14 cellular contexts compared by ENCODE assay signal in genomic region chr4:42148453-42148852, GRCh38. TPM values are rescaled to one million over a fixed set of nuclear protein-coding genes. Genes with fewer than 3 reads are reported as not detected.
DNase-seq lines count a peak whose midpoint lies in the region; ATAC-seq and TF ChIP-seq lines count a peak whose summit lies in the region.
"Had no signal": no experiment of that assay in that cellular context is flagged by ENCODE, and none has a peak within 500 bp of the region (broad histone marks: within the 10 kb centered on the region; RNA-seq: fewer than 3 reads in every experiment).

No MANE protein-coding gene starts in this region.

- intact Hi-C loops in gastrocnemius medialis (cut with DNase I; ENCODE audit: low total_unique reads): no loop called here

- no peak overlapping the region for H2AFZ ChIP-seq in OCI-LY3 (ENCODE audit: low read depth, low read length)

- DNase-seq in BE2C: no peak
- DNase-seq in NOMO-1 (lab: John Stamatoyannopoulos, UW; ENCODE audit: unreplicated experiment in 2 of 2): no peak
- DNase-seq in activated gamma-delta T cell treated with Interleukin-2 at 50 U/mL for 16 hours: no peak
- no peak for DNase-seq in gastrocnemius medialis
- DNase-seq: Caco-2; CD8-positive, alpha-beta memory T cell; DND-41; GDM1; IMR-90 had no signal

- TF ChIP-seq POLR2A in gastrocnemius medialis (IDR thresholded peaks at IDR 0.05): no peak

- no peak for TF ChIP-seq CTCF in BE2C (IDR thresholded peaks at IDR 0.05; ENCODE audit: low read depth, low read length)
- no peak for TF ChIP-seq CTCF in HEK293 (tag by site-specific recombination; IDR thresholded peaks at IDR 0.05)
- TF ChIP-seq CTCF in OCI-LY3 (IDR thresholded peaks at IDR 0.05; ENCODE audit: low read depth, low read length): no peak
- TF ChIP-seq CTCF in VCaP (conservative IDR thresholded peaks at IDR 0.05): no peak
- TF ChIP-seq CTCF in gastrocnemius medialis (IDR thresholded peaks at IDR 0.05 in 4 of 5, conservative IDR thresholded peaks at IDR 0.05 in 1 of 5): no peak

- no peak for ATAC-seq in gastrocnemius medialis

- peak overlapping the region; percentile 23 for H3K4me2 ChIP-seq in OCI-LY3 (ENCODE audit: low read length)

- H3K9me3 ChIP-seq in BE2C: no peaks in the 10 kb centered on the region
- H3K9me3 ChIP-seq in HEK293 (ENCODE audit: control insufficient read depth, insufficient read depth, low read depth, low read length): no peaks in the 10 kb centered on the region
- no peaks in the 10 kb centered on the region for H3K9me3 ChIP-seq in OCI-LY3 (ENCODE audit: insufficient read depth, low read length)
- no peaks in the 10 kb centered on the region for H3K9me3 ChIP-seq in gastrocnemius medialis
- H3K9me3 ChIP-seq: Caco-2 had no signal

- H3K4me3 ChIP-seq in BE2C (ENCODE audit: low read depth, low read length): peak overlapping the region; percentile 79
- H3K4me3 ChIP-seq in HEK293 (ENCODE audit: low read depth, low read length): no peak overlapping the region
- no peak overlapping the region for H3K4me3 ChIP-seq in OCI-LY3 (ENCODE audit: low read length)
- no peak overlapping the region for H3K4me3 ChIP-seq in gastrocnemius medialis

- POLR2A ChIA-PET in HEK293 (lab: Yijun Ruan, JAX): no interaction called here

- H3K36me3 ChIP-seq in BE2C (peaks cover 15% of the 10 kb centered on the region), HEK293 (ENCODE audit: control insufficient read depth in 2 of 2, insufficient read depth in 1 of 2, low read length in 2 of 2) (peaks cover 0 to 6% of the 10 kb centered on the region in 2 experiments; a peak in 1 of 3 replicates), OCI-LY3 (replicated peaks; ENCODE audit: low read depth, low read length) (peaks cover 1% of the 10 kb centered on the region), gastrocnemius medialis (no peaks in the 10 kb centered on the region)

- H3K4me1 ChIP-seq in BE2C (no peaks in the 10 kb centered on the region; the same call in 1 of the 2 replicates), HEK293 (ENCODE audit: control insufficient read depth, insufficient read depth, low read length) (no peaks in the 10 kb centered on the region; the same call in 1 of the 2 replicates), OCI-LY3 (ENCODE audit: low read length) (peaks cover 41% of the 10 kb centered on the region), gastrocnemius medialis (no peaks in the 10 kb centered on the region)
- H3K4me1 ChIP-seq: Caco-2 had no signal

- no peak overlapping the region for H3K9ac ChIP-seq in OCI-LY3 (ENCODE audit: low read length)

- peaks cover 5% of the 10 kb centered on the region for H3K79me2 ChIP-seq in OCI-LY3 (ENCODE audit: low read length)

- no peaks in the 10 kb centered on the region for H3K27me3 ChIP-seq in BE2C
- no peaks in the 10 kb centered on the region for H3K27me3 ChIP-seq in OCI-LY3 (ENCODE audit: low read depth, low read length)
- peaks cover 40 to 54% (median 43%) of the 10 kb centered on the region in 3 donors for H3K27me3 ChIP-seq in gastrocnemius medialis

- H4K20me1 ChIP-seq in OCI-LY3 (ENCODE audit: insufficient read depth, low read length): no peaks in the 10 kb centered on the region

- in situ Hi-C loops in gastrocnemius medialis (cut with MboI; ENCODE audit: low sequenced_read_pairs in 4 of 4): no loop called here

- CTCF ChIA-PET in HEK293 (lab: Yijun Ruan, JAX): no interaction called here

- H3K27ac ChIP-seq in HEK293 (ENCODE audit: extremely low read depth, low read depth, low read length) (no peak overlapping the region), OCI-LY3 (ENCODE audit: low read length) (no peak overlapping the region), VCaP (peak overlapping the region; percentile 78), gastrocnemius medialis (no peak overlapping the region)

TF ChIP-seq in HEK293, 187 proteins besides CTCF, POLR2A, EP300 and RAD21:
- TF ChIP-seq BCL11A (tag by site-specific recombination; IDR thresholded peaks at IDR 0.05; ENCODE audit: low read depth) (0 out of 2 replicates have a peak, but pooled peaks have one; percentile 43), PRDM6 (tag by site-specific recombination; IDR thresholded peaks at IDR 0.05) (peak; percentile 78), KLF10 (tag by site-specific recombination; IDR thresholded peaks at IDR 0.05) (0 out of 2 replicates have a peak, but pooled peaks have one; percentile 31), IKZF3 (tag by site-specific recombination; IDR thresholded peaks at IDR 0.05) (peak; percentile 28; the same call in 1 of the 2 replicates), PRDM4 (tag by site-specific recombination; IDR thresholded peaks at IDR 0.05) (peak; percentile 12; the same call in 1 of the 2 replicates), ZNF664 (tag by site-specific recombination; IDR thresholded peaks at IDR 0.05) (0 out of 2 replicates have a peak, but pooled peaks have one; percentile 34), ZNF843 (tag by site-specific recombination; IDR thresholded peaks at IDR 0.05) (peak; percentile 92), ZNF354C (tag by site-specific recombination; IDR thresholded peaks at IDR 0.05; ENCODE audit: borderline replicate concordance, low read depth) (no peak), SP7 (tag by site-specific recombination; IDR thresholded peaks at IDR 0.05) (0 out of 2 replicates have a peak, but pooled peaks have one; percentile 20), ZEB2 (tag by site-specific recombination; IDR thresholded peaks at IDR 0.05) (peak; percentile 45; the same call in 1 of the 2 replicates), ZXDB (tag by site-specific recombination; IDR thresholded peaks at IDR 0.05) (peak; percentile 32; the same call in 1 of the 2 replicates), ZNF416 (tag by site-specific recombination; IDR thresholded peaks at IDR 0.05) (no peak), ZNF580 (tag by site-specific recombination; IDR thresholded peaks at IDR 0.05) (0 out of 2 replicates have a peak, but pooled peaks have one; percentile 10), ZNF623 (tag by site-specific recombination; IDR thresholded peaks at IDR 0.05) (no peak), ZNF549 (tag by site-specific recombination; IDR thresholded peaks at IDR 0.05) (no peak), SETDB1 (IDR thresholded peaks at IDR 0.05; ENCODE audit: insufficient read length, low read length) (no peak), ZNF791 (tag by site-specific recombination; IDR thresholded peaks at IDR 0.05) (no peak), ZNF626 (tag by site-specific recombination; IDR thresholded peaks at IDR 0.05) (no peak), BCL11B (tag by site-specific recombination; IDR thresholded peaks at IDR 0.05; ENCODE audit: low read depth) (peak; percentile 55; the same call in 1 of the 2 replicates), OVOL3 (tag by site-specific recombination; IDR thresholded peaks at IDR 0.05) (0 out of 2 replicates have a peak, but pooled peaks have one; percentile 55), ZBTB8A (tag by site-specific recombination; IDR thresholded peaks at IDR 0.05) (0 out of 2 replicates have a peak, but pooled peaks have one; percentile 23), FEZF1 (tag by site-specific recombination; IDR thresholded peaks at IDR 0.05) (peak; percentile 62), OSR2 (tag by site-specific recombination; IDR thresholded peaks at IDR 0.05) (peak; percentile 68; the same call in 1 of the 2 replicates), ZNF10 (tag by site-specific recombination; IDR thresholded peaks at IDR 0.05) (peak; percentile 88)

RNA-seq across cellular contexts. Expression of gene BEND4, which starts 4.0 kb away (rescaled TPM):
- polyA plus RNA-seq in BE2C (2012; ENCODE audit: insufficient read depth, insufficient read length, low read depth): 2.3 TPM
- total RNA-seq in gastrocnemius medialis: not detected
- total RNA-seq: Caco-2, H4, HT-29, IMR-90 had no signal
- polyA plus RNA-seq: IMR-90 had no signal
